13 cellular contexts compared by ENCODE assay signal in the genomic region with DNA sequence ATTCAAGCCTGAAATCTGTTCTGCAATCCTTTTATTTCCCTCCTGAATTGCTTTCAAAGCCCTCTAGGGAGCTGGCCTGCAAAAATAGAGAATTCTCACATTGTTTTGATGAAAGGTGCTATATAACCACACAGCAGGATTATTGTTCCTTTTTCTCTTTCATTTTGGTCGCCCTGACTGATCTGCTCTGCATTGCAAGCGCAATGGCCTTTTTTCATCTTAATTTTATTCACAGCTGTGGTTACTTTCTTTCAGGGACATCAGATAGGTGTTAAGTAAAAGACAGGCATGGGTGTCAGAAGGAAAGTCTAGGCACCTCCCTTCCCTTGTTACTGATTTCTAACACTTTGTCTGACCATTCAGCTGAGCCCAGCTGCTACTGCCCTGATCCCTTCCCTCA.
"Had no signal": no experiment of that assay in that cellular context is flagged by ENCODE, and none has a peak within 500 bp of the region (broad histone marks: within the 10 kb centered on the region; RNA-seq: fewer than 3 reads in every experiment).

No MANE protein-coding gene starts in this region.

- DNase-seq: activated CD4-positive, alpha-beta T cell treated with anti-CD3 and anti-CD28 coated beads, Interleukin-2, amount 50 U/mL, for 4 hours; activated CD4-positive, CD25-positive, alpha-beta regulatory T cell treated with anti-CD3 and anti-CD28 coated beads, Interleukin-2, amount 50 U/mL, for 72 hours; activated naive CD4-positive, alpha-beta T cell treated with anti-CD3 and anti-CD28 coated beads, Interleukin-2, amount 10 ng/mL, durations not matched to agents 7 days and 5 days; left ventricle myocardium inferior; stimulated activated CD4-positive, alpha-beta T cell treated with anti-CD3 and anti-CD28 coated beads, Interleukin-1b, Interleukin-23, amount 100 ng/mL, for 48 hours; stomach; T-cell; T-helper 9 cell; testis; upper lobe of left lung had no signal

- H3K27ac Mint-ChIP-seq: activated naive CD4-positive, alpha-beta T cell treated with anti-CD3 and anti-CD28 coated beads, Interleukin-2, amount 10 ng/mL, durations not matched to agents 7 days and 5 days; activated T-helper 17 cell treated with anti-CD3 and anti-CD28 coated beads, Interleukin-2, amount 50 U/mL, for 72 hours; memory B cell; T-cell had no signal

- H3K4me1 Mint-ChIP-seq: activated T-helper 17 cell treated with anti-CD3 and anti-CD28 coated beads, Interleukin-2, amount 50 U/mL, for 72 hours; memory B cell; T-cell had no signal

- ATAC-seq: activated T-helper 17 cell treated with anti-CD3 and anti-CD28 coated beads, Interleukin-2, amount 50 U/mL, for 72 hours; gastroesophageal sphincter; T-cell had no signal

- H3K9me3 Mint-ChIP-seq: activated naive CD4-positive, alpha-beta T cell treated with anti-CD3 and anti-CD28 coated beads, Interleukin-2, amount 10 ng/mL, durations not matched to agents 7 days and 5 days; activated T-helper 17 cell treated with anti-CD3 and anti-CD28 coated beads, Interleukin-2, amount 50 U/mL, for 72 hours had no signal

- H3K36me3 Mint-ChIP-seq: activated naive CD4-positive, alpha-beta T cell treated with anti-CD3 and anti-CD28 coated beads, Interleukin-2, amount 10 ng/mL, durations not matched to agents 7 days and 5 days; memory B cell; T-cell had no signal

- H3K27me3 Mint-ChIP-seq: activated naive CD4-positive, alpha-beta T cell treated with anti-CD3 and anti-CD28 coated beads, Interleukin-2, amount 10 ng/mL, durations not matched to agents 7 days and 5 days; activated T-helper 17 cell treated with anti-CD3 and anti-CD28 coated beads, Interleukin-2, amount 50 U/mL, for 72 hours; memory B cell had no signal

- H3K4me3 Mint-ChIP-seq: activated naive CD4-positive, alpha-beta T cell treated with anti-CD3 and anti-CD28 coated beads, Interleukin-2, amount 10 ng/mL, durations not matched to agents 7 days and 5 days; activated T-helper 17 cell treated with anti-CD3 and anti-CD28 coated beads, Interleukin-2, amount 50 U/mL, for 72 hours; memory B cell; T-cell had no signal
